ENCODE assay signal across 1 cellular context in the genomic region with DNA sequence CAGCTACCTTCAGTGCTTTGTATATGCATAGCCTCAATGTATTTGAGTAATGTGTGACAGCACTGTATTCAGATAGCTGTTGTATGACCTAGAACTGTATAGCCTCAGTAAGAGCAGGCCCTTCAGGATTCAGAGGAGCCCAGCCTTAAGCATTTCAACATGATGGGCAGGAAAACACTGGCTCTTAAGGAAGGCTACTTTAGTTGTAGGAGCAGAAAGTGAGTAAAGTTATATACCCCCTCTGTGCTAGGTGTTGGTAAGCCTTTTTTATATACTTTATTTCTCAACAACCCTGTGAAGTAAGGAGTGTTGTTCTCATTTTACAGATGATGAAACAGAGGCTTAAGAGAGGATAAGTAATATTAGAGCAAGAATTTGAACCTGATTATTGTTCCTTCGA.
TF ChIP-seq lines count a peak whose summit lies in the region.

No MANE protein-coding gene starts in this region.

TF ChIP-seq in K562, 482 proteins besides CTCF, POLR2A, EP300 and RAD21:
- no peak for TF ChIP-seq LCOR (CRISPR knock-in tag; IDR thresholded peaks at IDR 0.05)
- TF ChIP-seq CREB3L1 (IDR thresholded peaks at IDR 0.05; ENCODE audit: borderline replicate concordance, low read depth) = no peak
- TF ChIP-seq SPI1 (IDR thresholded peaks at IDR 0.05; ENCODE audit: borderline replicate concordance, low read depth, low read length) = no peak
